1 cellular context compared by ENCODE assay signal in the genomic region with DNA sequence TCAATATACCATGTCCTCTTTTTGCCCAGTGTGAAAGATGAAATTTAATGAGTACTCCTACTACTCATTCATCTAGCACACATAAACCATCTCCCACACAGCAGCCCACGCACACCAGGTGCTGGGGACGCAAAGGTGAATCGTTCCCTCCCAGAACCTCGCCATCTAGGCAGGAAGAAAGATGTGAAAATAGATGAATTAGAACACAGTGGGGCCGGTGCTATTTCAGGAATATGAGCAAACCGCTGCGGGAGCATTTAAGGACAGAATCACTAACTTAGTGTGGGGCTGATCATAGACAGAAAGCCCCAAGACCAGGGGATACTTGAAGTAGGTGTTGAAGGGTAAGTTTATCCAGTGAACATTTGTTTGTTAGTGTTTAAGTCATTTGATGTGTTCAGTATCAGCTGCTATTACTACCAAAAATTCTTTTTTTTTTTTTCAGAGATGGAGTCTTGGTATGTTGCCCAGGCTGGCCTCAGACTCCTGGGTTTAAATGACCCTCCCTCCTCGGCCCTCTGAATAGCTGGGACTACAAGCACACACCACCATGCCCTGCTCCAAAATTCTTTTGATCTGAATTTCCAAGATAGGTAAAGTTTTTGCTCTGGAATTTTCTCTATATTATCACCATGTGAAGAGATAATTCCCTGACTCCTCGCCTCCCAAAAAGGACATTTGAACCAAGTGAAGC.
TF ChIP-seq lines count a peak whose summit lies in the region.

No MANE protein-coding gene starts in this region.

TF ChIP-seq in GM12878, 131 proteins besides CTCF, POLR2A, EP300 and RAD21 (continued from another document):
- TF ChIP-seq, protein P1, sequence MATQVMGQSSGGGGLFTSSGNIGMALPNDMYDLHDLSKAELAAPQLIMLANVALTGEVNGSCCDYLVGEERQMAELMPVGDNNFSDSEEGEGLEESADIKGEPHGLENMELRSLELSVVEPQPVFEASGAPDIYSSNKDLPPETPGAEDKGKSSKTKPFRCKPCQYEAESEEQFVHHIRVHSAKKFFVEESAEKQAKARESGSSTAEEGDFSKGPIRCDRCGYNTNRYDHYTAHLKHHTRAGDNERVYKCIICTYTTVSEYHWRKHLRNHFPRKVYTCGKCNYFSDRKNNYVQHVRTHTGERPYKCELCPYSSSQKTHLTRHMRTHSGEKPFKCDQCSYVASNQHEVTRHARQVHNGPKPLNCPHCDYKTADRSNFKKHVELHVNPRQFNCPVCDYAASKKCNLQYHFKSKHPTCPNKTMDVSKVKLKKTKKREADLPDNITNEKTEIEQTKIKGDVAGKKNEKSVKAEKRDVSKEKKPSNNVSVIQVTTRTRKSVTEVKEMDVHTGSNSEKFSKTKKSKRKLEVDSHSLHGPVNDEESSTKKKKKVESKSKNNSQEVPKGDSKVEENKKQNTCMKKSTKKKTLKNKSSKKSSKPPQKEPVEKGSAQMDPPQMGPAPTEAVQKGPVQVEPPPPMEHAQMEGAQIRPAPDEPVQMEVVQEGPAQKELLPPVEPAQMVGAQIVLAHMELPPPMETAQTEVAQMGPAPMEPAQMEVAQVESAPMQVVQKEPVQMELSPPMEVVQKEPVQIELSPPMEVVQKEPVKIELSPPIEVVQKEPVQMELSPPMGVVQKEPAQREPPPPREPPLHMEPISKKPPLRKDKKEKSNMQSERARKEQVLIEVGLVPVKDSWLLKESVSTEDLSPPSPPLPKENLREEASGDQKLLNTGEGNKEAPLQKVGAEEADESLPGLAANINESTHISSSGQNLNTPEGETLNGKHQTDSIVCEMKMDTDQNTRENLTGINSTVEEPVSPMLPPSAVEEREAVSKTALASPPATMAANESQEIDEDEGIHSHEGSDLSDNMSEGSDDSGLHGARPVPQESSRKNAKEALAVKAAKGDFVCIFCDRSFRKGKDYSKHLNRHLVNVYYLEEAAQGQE (IDR thresholded peaks at IDR 0.05; ENCODE audit: low read depth, low read length): no peak
- TF ChIP-seq SP1 (IDR thresholded peaks at IDR 0.05; ENCODE audit: low read depth, low read length) (no peak), DPF2 (IDR thresholded peaks at IDR 0.05) (0 out of 2 replicates have a peak, but pooled peaks have one; percentile 46), EED (IDR thresholded peaks at IDR 0.05; ENCODE audit: low read depth) (peak; percentile 59; the same call in 1 of the 2 replicates), SIX5 (IDR thresholded peaks at IDR 0.05; ENCODE audit: low read depth, low read length, severe bottlenecking) (no peak), YY1 (IDR thresholded peaks at IDR 0.05; ENCODE audit: low read depth, low read length) (no peak), PAX5 (IDR thresholded peaks at IDR 0.05; ENCODE audit: borderline replicate concordance, low read depth, low read length) (no peak), IKZF2 (IDR thresholded peaks at IDR 0.05) (peak; percentile 33 to 38; a peak in 2 of 4 replicates), TCF12 (IDR thresholded peaks at IDR 0.05; ENCODE audit: low read depth, low read length) (0 out of 2 replicates have a peak, but pooled peaks have one; percentile 39), RUNX3 (IDR thresholded peaks at IDR 0.05; ENCODE audit: low read length) (peak; percentile 55; the same call in 1 of the 2 replicates), IKZF1 (conservative IDR thresholded peaks at IDR 0.05) (peak; percentile 55; the same call in 1 of the 2 replicates), NRF1 (conservative IDR thresholded peaks at IDR 0.05; ENCODE audit: low read depth, low read length) (no peak), NFYA (IDR thresholded peaks at IDR 0.05; ENCODE audit: borderline replicate concordance, low read depth, low read length) (no peak), MTA2 (IDR thresholded peaks at IDR 0.05; ENCODE audit: low read depth) (peak; percentile 48; the same call in 1 of the 2 replicates), NFIC (IDR thresholded peaks at IDR 0.05; ENCODE audit: low read depth, low read length) (peak; percentile 39; the same call in 1 of the 2 replicates), MEF2B (IDR thresholded peaks at IDR 0.05; ENCODE audit: partially characterized antibody, poor library complexity, severe bottlenecking) (peak; percentile 46), EGR1 (IDR thresholded peaks at IDR 0.05; ENCODE audit: borderline replicate concordance in 1 of 2, low read depth in 2 of 2, low read length in 2 of 2) (peak in 1 of 2 experiments; percentile 48; a peak in 1 of 3 replicates)
- TF ChIP-seq, protein P2, sequence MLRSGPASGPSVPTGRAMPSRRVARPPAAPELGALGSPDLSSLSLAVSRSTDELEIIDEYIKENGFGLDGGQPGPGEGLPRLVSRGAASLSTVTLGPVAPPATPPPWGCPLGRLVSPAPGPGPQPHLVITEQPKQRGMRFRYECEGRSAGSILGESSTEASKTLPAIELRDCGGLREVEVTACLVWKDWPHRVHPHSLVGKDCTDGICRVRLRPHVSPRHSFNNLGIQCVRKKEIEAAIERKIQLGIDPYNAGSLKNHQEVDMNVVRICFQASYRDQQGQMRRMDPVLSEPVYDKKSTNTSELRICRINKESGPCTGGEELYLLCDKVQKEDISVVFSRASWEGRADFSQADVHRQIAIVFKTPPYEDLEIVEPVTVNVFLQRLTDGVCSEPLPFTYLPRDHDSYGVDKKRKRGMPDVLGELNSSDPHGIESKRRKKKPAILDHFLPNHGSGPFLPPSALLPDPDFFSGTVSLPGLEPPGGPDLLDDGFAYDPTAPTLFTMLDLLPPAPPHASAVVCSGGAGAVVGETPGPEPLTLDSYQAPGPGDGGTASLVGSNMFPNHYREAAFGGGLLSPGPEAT (IDR thresholded peaks at IDR 0.05; ENCODE audit: low read depth): 0 out of 2 replicates have a peak, but pooled peaks have one; percentile 41
- TF ChIP-seq, protein P3, sequence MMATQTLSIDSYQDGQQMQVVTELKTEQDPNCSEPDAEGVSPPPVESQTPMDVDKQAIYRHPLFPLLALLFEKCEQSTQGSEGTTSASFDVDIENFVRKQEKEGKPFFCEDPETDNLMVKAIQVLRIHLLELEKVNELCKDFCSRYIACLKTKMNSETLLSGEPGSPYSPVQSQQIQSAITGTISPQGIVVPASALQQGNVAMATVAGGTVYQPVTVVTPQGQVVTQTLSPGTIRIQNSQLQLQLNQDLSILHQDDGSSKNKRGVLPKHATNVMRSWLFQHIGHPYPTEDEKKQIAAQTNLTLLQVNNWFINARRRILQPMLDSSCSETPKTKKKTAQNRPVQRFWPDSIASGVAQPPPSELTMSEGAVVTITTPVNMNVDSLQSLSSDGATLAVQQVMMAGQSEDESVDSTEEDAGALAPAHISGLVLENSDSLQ (IDR thresholded peaks at IDR 0.05): no peak
TF ChIP-seq in GM12878: peak in this region for 12.
